Comparison of ENCODE assay signal across 1 cellular context in the genomic region with DNA sequence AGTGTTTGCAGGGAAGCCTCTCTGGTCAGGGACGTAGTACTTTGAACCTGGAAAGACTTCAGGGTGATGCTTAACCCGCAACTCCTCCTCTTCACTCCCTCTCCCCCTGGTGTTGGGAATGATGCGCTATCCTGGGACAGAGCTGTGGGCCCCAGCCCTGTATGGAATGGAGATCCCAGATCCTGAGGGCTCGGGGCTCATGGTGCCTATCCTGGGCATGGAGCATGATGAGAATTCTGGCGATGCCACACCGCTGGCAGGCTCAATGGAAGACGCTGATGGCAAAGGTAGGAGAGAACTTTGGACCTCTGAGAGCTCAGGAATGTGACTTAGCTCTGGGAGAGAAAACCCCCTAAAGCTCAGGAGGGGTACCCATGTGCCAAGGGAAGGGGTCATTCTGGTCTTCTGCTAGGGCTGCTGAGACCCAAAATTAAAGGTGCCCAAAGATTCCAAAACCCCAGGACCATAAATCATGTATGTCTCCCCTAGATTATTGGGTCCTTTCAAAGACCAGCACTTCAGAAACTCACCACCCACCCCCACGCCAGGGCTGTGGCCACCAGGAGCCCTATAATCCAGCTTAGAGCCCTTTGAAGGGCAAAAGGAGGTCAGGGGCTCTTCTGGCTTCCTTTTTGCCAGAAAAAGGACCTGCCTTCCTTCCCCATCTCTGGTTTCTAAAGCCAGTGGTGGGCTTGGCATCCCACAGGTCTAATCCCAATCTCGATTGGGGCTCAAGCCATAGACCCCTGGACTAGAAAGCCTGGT.
TF ChIP-seq lines count a peak whose summit lies in the region.

No MANE protein-coding gene starts in this region.

TF ChIP-seq in GM23338, 12 proteins besides CTCF, POLR2A, EP300 and RAD21 (continued from another document):
- TF ChIP-seq, protein P1, sequence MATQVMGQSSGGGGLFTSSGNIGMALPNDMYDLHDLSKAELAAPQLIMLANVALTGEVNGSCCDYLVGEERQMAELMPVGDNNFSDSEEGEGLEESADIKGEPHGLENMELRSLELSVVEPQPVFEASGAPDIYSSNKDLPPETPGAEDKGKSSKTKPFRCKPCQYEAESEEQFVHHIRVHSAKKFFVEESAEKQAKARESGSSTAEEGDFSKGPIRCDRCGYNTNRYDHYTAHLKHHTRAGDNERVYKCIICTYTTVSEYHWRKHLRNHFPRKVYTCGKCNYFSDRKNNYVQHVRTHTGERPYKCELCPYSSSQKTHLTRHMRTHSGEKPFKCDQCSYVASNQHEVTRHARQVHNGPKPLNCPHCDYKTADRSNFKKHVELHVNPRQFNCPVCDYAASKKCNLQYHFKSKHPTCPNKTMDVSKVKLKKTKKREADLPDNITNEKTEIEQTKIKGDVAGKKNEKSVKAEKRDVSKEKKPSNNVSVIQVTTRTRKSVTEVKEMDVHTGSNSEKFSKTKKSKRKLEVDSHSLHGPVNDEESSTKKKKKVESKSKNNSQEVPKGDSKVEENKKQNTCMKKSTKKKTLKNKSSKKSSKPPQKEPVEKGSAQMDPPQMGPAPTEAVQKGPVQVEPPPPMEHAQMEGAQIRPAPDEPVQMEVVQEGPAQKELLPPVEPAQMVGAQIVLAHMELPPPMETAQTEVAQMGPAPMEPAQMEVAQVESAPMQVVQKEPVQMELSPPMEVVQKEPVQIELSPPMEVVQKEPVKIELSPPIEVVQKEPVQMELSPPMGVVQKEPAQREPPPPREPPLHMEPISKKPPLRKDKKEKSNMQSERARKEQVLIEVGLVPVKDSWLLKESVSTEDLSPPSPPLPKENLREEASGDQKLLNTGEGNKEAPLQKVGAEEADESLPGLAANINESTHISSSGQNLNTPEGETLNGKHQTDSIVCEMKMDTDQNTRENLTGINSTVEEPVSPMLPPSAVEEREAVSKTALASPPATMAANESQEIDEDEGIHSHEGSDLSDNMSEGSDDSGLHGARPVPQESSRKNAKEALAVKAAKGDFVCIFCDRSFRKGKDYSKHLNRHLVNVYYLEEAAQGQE (IDR thresholded peaks at IDR 0.05; ENCODE audit: unreplicated experiment) = no peak
- no peak for TF ChIP-seq POLR2AphosphoS5 (IDR thresholded peaks at IDR 0.05; ENCODE audit: low read depth)
TF ChIP-seq in GM23338: peak in this region for 0.
